Comparison of ENCODE assay signal across 8 cellular contexts in the genomic region with DNA sequence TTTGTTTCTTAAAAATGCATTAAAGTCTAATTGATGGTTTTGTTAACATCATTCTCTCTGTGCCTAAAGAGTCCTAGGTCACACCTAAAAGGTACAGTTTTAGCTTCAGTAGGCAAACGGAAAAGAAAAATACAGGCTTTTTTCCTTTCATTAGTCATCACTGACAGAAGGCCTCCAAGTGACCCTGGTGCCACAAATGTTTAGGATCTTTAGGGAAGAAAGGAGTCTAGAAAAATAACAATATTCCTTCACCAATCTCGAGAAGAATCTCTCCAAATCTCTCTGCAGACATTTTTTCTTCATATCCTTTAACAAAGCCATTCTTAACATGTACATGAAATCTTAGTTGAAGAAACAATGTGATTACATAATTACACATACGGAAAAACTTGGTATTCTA. TPM values are rescaled to one million over a fixed set of nuclear protein-coding genes. Genes with fewer than 3 reads are reported as not detected.
DNase-seq lines count a peak whose midpoint lies in the region; ATAC-seq and TF ChIP-seq lines count a peak whose summit lies in the region.

No MANE protein-coding gene starts in this region.

- H3K9ac ChIP-seq in GM23248 (peak overlapping the region; percentile 89), SU-DHL-6 (ENCODE audit: low read length) (peak overlapping the region; percentile 87), skeletal muscle tissue (ENCODE audit: low read depth in 1 of 3, low read length in 3 of 3) (peak overlapping the region in 2 of 3 donors; percentile 94 to 96)

- DNase-seq in GM23248 (peak; percentile 53), omental fat pad (ENCODE audit: low spot score) (no peak), NCI-H2196 (lab: John Stamatoyannopoulos, UW; ENCODE audit: unreplicated experiment) (no peak)

- no peaks in the 10 kb centered on the region for H3K27me3 ChIP-seq in GM23248 (replicated peaks; ENCODE audit: insufficient read depth)
- no peaks in the 10 kb centered on the region for H3K27me3 ChIP-seq in SU-DHL-6 (ENCODE audit: low read length)
- H3K27me3 ChIP-seq in gastroesophageal sphincter = no peaks in the 10 kb centered on the region
- H3K27me3 ChIP-seq in skeletal muscle tissue (ENCODE audit: control insufficient read depth in 3 of 3, insufficient read depth in 3 of 3, low read length in 3 of 3) = no peaks in the 10 kb centered on the region

- TF ChIP-seq POLR2A in gastroesophageal sphincter (IDR thresholded peaks at IDR 0.05) = no peak

- peaks cover 30% of the 10 kb centered on the region for H3K4me1 ChIP-seq in GM23248 (ENCODE audit: insufficient read depth)
- peaks cover 0 to 43% (median 0%) of the 10 kb centered on the region in 3 donors for H3K4me1 ChIP-seq in gastroesophageal sphincter
- H3K4me1 ChIP-seq in skeletal muscle tissue (ENCODE audit: control insufficient read depth in 3 of 3, insufficient read depth in 3 of 3, low read length in 3 of 3) = peaks cover 12 to 30% (median 28%) of the 10 kb centered on the region in 3 donors

- H3K27ac ChIP-seq in GM23248 = peak overlapping the region; percentile 86
- H3K27ac ChIP-seq in SU-DHL-6 (ENCODE audit: low read depth, low read length) = peak overlapping the region; percentile 54; the same call in 1 of the 2 replicates
- H3K27ac ChIP-seq in gastroesophageal sphincter = peak overlapping the region in 3 of 4 donors; percentile 92 to 97 (median 95)
- peak overlapping the region; percentile 95 for H3K27ac ChIP-seq in skeletal muscle tissue (ENCODE audit: low read depth, low read length)

- H2AFZ ChIP-seq in GM23248 (peak overlapping the region; percentile 82), SU-DHL-6 (ENCODE audit: low read depth, low read length, severe bottlenecking) (no peak overlapping the region)

- H3K9me3 ChIP-seq in GM23248 (ENCODE audit: low read depth) = no peaks in the 10 kb centered on the region
- no peaks in the 10 kb centered on the region for H3K9me3 ChIP-seq in SU-DHL-6 (ENCODE audit: insufficient read depth, low read length)
- H3K9me3 ChIP-seq in gastroesophageal sphincter = no peaks in the 10 kb centered on the region
- H3K9me3 ChIP-seq in skeletal muscle tissue (ENCODE audit: control insufficient read depth in 3 of 3, low read length in 3 of 3) = no peaks in the 10 kb centered on the region

- TF ChIP-seq CTCF in SU-DHL-6 (IDR thresholded peaks at IDR 0.05; ENCODE audit: insufficient read depth, low read length, poor library complexity, severe bottlenecking) (no peak), gastroesophageal sphincter (IDR thresholded peaks at IDR 0.05) (no peak), omental fat pad (IDR thresholded peaks at IDR 0.05) (no peak)

- H3K79me2 ChIP-seq in GM23248 (ENCODE audit: insufficient read depth) = peaks cover 55% of the 10 kb centered on the region
- H3K79me2 ChIP-seq in SU-DHL-6 (ENCODE audit: insufficient read depth, low read length) = peaks cover 58% of the 10 kb centered on the region

- H3F3A ChIP-seq in GM23248 (ENCODE audit: insufficient read depth) = peaks cover 29% of the 10 kb centered on the region
- H3F3A ChIP-seq in SU-DHL-6 (ENCODE audit: insufficient read depth) = peaks cover 34% of the 10 kb centered on the region

- whole genome bisulfite sequencing in GM23248 (ENCODE audit: low coverage in 1 of 2, low lambda C conversion rate in 2 of 2, missing lambda C conversion rate in 2 of 2), 2 experiments = 17 to 18% methylated on average over 3 of the region's 3 CpGs
- 9 to 12% methylated on average over 3 of the region's 3 CpGs for WGBS in gastroesophageal sphincter (ENCODE audit: low coverage in 1 of 2), 2 donors

- H3K4me3 ChIP-seq in GM23248 (peak overlapping the region; percentile 83), SU-DHL-6 (ENCODE audit: insufficient read depth, low read length, poor library complexity, severe bottlenecking) (peak overlapping the region; percentile 82), gastroesophageal sphincter (peak overlapping the region; percentile 57 to 93), skeletal muscle tissue (ENCODE audit: low read length in 3 of 3) (peak overlapping the region in 2 of 3 donors; percentile 89 to 96)

- H3K4me2 ChIP-seq in GM23248 (ENCODE audit: unreplicated experiment) (peak overlapping the region; percentile 96), SU-DHL-6 (ENCODE audit: low read depth, low read length, poor library complexity, severe bottlenecking) (peak overlapping the region; percentile 89)

- TF ChIP-seq EP300 in gastroesophageal sphincter (IDR thresholded peaks at IDR 0.05) = no peak

- H3K9me2 ChIP-seq in GM23248 (ENCODE audit: insufficient read depth) (no peaks in the 10 kb centered on the region), SU-DHL-6 (replicated peaks; ENCODE audit: insufficient read depth, low read length) (no peaks in the 10 kb centered on the region)

- H4K20me1 ChIP-seq in GM23248 (ENCODE audit: insufficient read depth) (no peaks in the 10 kb centered on the region), SU-DHL-6 (ENCODE audit: low read depth, low read length) (0 out of 2 replicates have a peak, but pooled peaks cover 11% of the 10 kb centered on the region)

- in situ Hi-C loops in GM23248 (cut with MboI) = no loop called here

- ATAC-seq in gastroesophageal sphincter (no peak), omental fat pad (ENCODE audit: low FRiP score) (no peak), HG03354 (IDR thresholded peaks at IDR 0.05; ENCODE audit: poor library complexity, severe bottlenecking, unreplicated experiment) (no peak), HG03432 (IDR thresholded peaks at IDR 0.05; ENCODE audit: unreplicated experiment) (no peak)

- H3K36me3 ChIP-seq in GM23248 (ENCODE audit: low read depth) (no peaks in the 10 kb centered on the region), SU-DHL-6 (ENCODE audit: low read length) (peaks cover 3% of the 10 kb centered on the region; the same call in 1 of the 2 replicates), gastroesophageal sphincter (no peaks in the 10 kb centered on the region), skeletal muscle tissue (ENCODE audit: control insufficient read depth in 3 of 3, insufficient read depth in 3 of 3, low read length in 3 of 3) (no peaks in the 10 kb centered on the region)

RNA-seq across cellular contexts. Expression of gene DENND5B, which starts 2.0 kb away (rescaled TPM):
- total RNA-seq in GM23248 (2014; rRNA removed; shearing (Covaris generic)) = 12.0 and 12.6 TPM in 2 replicates
- 9.5 and 9.9 TPM in 2 replicates for polyA plus RNA-seq in GM23248 (2016; fragmentation: Nextera tagmentation; extraction: Ambion mirVana)
- total RNA-seq in gastroesophageal sphincter (10 to 100 TPM; 14.7 to 40.8 (median 17.7) TPM), skeletal muscle tissue (29.2 TPM), omental fat pad (10 to 100 TPM in 3 of 4 donors, 1 to 10 TPM in 1; 9.1 to 17.1 (median 15.8) TPM)
